Comparison of ENCODE assay signal across 8 cellular contexts in genomic region chr3:172709776-172710708, GRCh38. TPM values are rescaled to one million over a fixed set of nuclear protein-coding genes. Genes with fewer than 3 reads are reported as not detected.
A peak's percentile ranks its signal among the peaks of the same experiment; 100 is the strongest.
DNase-seq lines count a peak whose midpoint lies in the region; ATAC-seq and TF ChIP-seq lines count a peak whose summit lies in the region.

No MANE protein-coding gene starts in this region.

- peak overlapping the region; percentile 68 to 91 (median 88) for H3K4me3 ChIP-seq in right lobe of liver

- H3K4me1 ChIP-seq in right lobe of liver = peaks cover 0 to 15% (median 3%) of the 10 kb centered on the region in 4 donors

- no peak for DNase-seq in T-helper 1 cell
- peak in 4 of 34 experiments; percentile 1 to 7 (median 2) for DNase-seq in T-cell
- DNase-seq in dedifferentiated amniotic fluid mesenchymal stem cell (ENCODE audit: extremely low spot score) = peak; percentile 47
- DNase-seq in right lobe of liver = peak; percentile 30 to 67 (median 48)
- DNase-seq in stimulated activated naive CD8-positive, alpha-beta T cell treated with anti-CD3 and anti-CD28 coated beads, Interleukin-15, Interleukin-2, amounts not matched to agents 100 U/mL and 50 U/mL, for 24 hours = peak; percentile 17

- peak; percentile 3 for ATAC-seq in HG03432 (IDR thresholded peaks at IDR 0.05; ENCODE audit: unreplicated experiment)
- ATAC-seq in T-cell (replicated peaks in 1 of 4) = peak; percentile 21 to 28 (median 24)
- peak; percentile 28 to 46 (median 44) for ATAC-seq in right lobe of liver
- ATAC-seq in stimulated activated naive CD8-positive, alpha-beta T cell treated with anti-CD3 and anti-CD28 coated beads, Interleukin-15, Interleukin-2, amounts not matched to agents 100 U/mL and 50 U/mL, for 24 hours = no peak
- ATAC-seq in HG03442 (IDR thresholded peaks at IDR 0.05; ENCODE audit: unreplicated experiment) = no peak

- H3K36me3 ChIP-seq in right lobe of liver = no peaks in the 10 kb centered on the region

- TF ChIP-seq CTCF in right lobe of liver (IDR thresholded peaks at IDR 0.05) = no peak

- peaks cover 17% of the 10 kb centered on the region for H3K27me3 Mint-ChIP-seq in T-helper 1 cell treated with Interleukin-12 subunit alpha and Interleukin-12 subunit beta and Interleukin-4 antibody, amounts not matched to agents 30 μg/mL and 1 μg/mL, for 36 hours (ENCODE audit: low read depth)
- no peaks in the 10 kb centered on the region for H3K27me3 Mint-ChIP-seq in T-cell

- under 1% methylated on average over 21 of the region's 21 CpGs for WGBS in right lobe of liver (ENCODE audit: insufficient coverage, low coverage, low lambda C conversion rate, missing lambda C conversion rate)

- peak overlapping the region; percentile 35 for H3K27ac Mint-ChIP-seq in T-helper 1 cell treated with Interleukin-12 subunit alpha and Interleukin-12 subunit beta and Interleukin-4 antibody, amounts not matched to agents 30 μg/mL and 1 μg/mL, for 36 hours
- H3K27ac Mint-ChIP-seq in T-cell = peak overlapping the region; percentile 47 to 83

- intact Hi-C loops in right lobe of liver (cut with DNase I) = no loop called here

- no peaks in the 10 kb centered on the region for H3K9me3 Mint-ChIP-seq in T-helper 1 cell treated with Interleukin-12 subunit alpha and Interleukin-12 subunit beta and Interleukin-4 antibody, amounts not matched to agents 30 μg/mL and 1 μg/mL, for 36 hours
- no peaks in the 10 kb centered on the region for H3K9me3 Mint-ChIP-seq in T-cell

- POLR2A ChIA-PET in T-cell (lab: Charles Lee) = no interaction called here

- no peaks in the 10 kb centered on the region for H3K9me3 ChIP-seq in right lobe of liver

- H3K4me3 Mint-ChIP-seq in T-helper 1 cell treated with Interleukin-12 subunit alpha and Interleukin-12 subunit beta and Interleukin-4 antibody, amounts not matched to agents 30 μg/mL and 1 μg/mL, for 36 hours = peak overlapping the region; percentile 92
- peak overlapping the region; percentile 95 to 97 (median 96) for H3K4me3 Mint-ChIP-seq in T-cell

- peak overlapping the region; percentile 71 to 80 (median 76) for H3K27ac ChIP-seq in right lobe of liver

- no peak for TF ChIP-seq POLR2A in right lobe of liver (IDR thresholded peaks at IDR 0.05)

- no peaks in the 10 kb centered on the region for H3K27me3 ChIP-seq in right lobe of liver

- no peaks in the 10 kb centered on the region for H3K36me3 Mint-ChIP-seq in T-helper 1 cell treated with Interleukin-12 subunit alpha and Interleukin-12 subunit beta and Interleukin-4 antibody, amounts not matched to agents 30 μg/mL and 1 μg/mL, for 36 hours (ENCODE audit: low read depth)
- H3K36me3 Mint-ChIP-seq in T-cell = no peaks in the 10 kb centered on the region

- H3K4me1 Mint-ChIP-seq in T-helper 1 cell treated with Interleukin-12 subunit alpha and Interleukin-12 subunit beta and Interleukin-4 antibody, amounts not matched to agents 30 μg/mL and 1 μg/mL, for 36 hours (ENCODE audit: low read depth) = peaks cover 21% of the 10 kb centered on the region
- H3K4me1 Mint-ChIP-seq in T-cell = peaks cover 25 to 30% (median 28%) of the 10 kb centered on the region in 3 donors

- CTCF ChIA-PET in T-cell (lab: Charles Lee) = interaction anchor here in 1 of 2 donors (0.7 kb wide), 1 partner anchor 40 kb away, joined by 5 read pairs; the partner anchor contains the start of gene ECT2

RNA-seq across cellular contexts. Expression of gene NCEH1, which starts 0.8 kb away (rescaled TPM):
- total RNA-seq in T-cell (1 to 10 TPM; 2.4 to 3.8 (median 3.5) TPM), right lobe of liver (10 to 100 TPM in 1 of 6 experiments, 1 to 10 TPM in 5; 1.5 to 13.0 (median 4.3) TPM)

RNA-seq across cellular contexts. Expression of gene ECT2, which starts 40.5 kb away (rescaled TPM):
- total RNA-seq in T-cell = 1 to 10 TPM; 1.7 to 3.1 (median 2.3) TPM
- 1 to 10 TPM; 1.5 to 7.8 (median 3.8) TPM for total RNA-seq in right lobe of liver

Comparison
In these comparisons a context has a peak if more than half of its experiments do, and no peak if none do; other contexts are left out.
1. DNase-seq: peak in dedifferentiated amniotic fluid mesenchymal stem cell (single experiment), right lobe of liver (3 of 3) and stimulated activated naive CD8-positive, alpha-beta T cell treated with anti-CD3 and anti-CD28 coated beads, Interleukin-15, Interleukin-2, amounts not matched to agents 100 U/mL and 50 U/mL, for 24 hours (single experiment); none in T-helper 1 cell (0 of 5).
2. ATAC-seq: peak in HG03432 (single experiment), T-cell (4 of 4) and right lobe of liver (4 of 4); none in stimulated activated naive CD8-positive, alpha-beta T cell treated with anti-CD3 and anti-CD28 coated beads, Interleukin-15, Interleukin-2, amounts not matched to agents 100 U/mL and 50 U/mL, for 24 hours (single experiment) and HG03442 (single experiment).